13 cellular contexts compared by ENCODE assay signal in genomic region chr5:124707516-124707915, GRCh38. TPM values are rescaled to one million over a fixed set of nuclear protein-coding genes. Genes with fewer than 3 reads are reported as not detected.
DNase-seq lines count a peak whose midpoint lies in the region; ATAC-seq, FAIRE-seq and TF ChIP-seq lines count a peak whose summit lies in the region.
"Had no signal": no experiment of that assay in that cellular context is flagged by ENCODE, and none has a peak within 500 bp of the region (broad histone marks: within the 10 kb centered on the region; RNA-seq: fewer than 3 reads in every experiment).

No MANE protein-coding gene starts in this region.

- peaks cover 25 to 49% of the 10 kb centered on the region in 2 experiments for H3K79me1 ChIP-seq in IMR-90 (ENCODE audit: low read depth in 1 of 2, low read length in 2 of 2)

- no peak overlapping the region for H3K9ac ChIP-seq in IMR-90 (ENCODE audit: low read depth, low read length)

- in situ Hi-C loops in IMR-90 (cut with MboI; ENCODE audit: low sequenced_read_pairs), result no loop called here

- H3K27me3 ChIP-seq in BE2C (no peaks in the 10 kb centered on the region), IMR-90 (ENCODE audit: control insufficient read depth, insufficient read depth, low read length) (no peaks in the 10 kb centered on the region)
- H3K27me3 ChIP-seq: tibial artery had no signal

- peaks cover 13% of the 10 kb centered on the region for H3K4me1 ChIP-seq in BE2C
- peaks cover 9% of the 10 kb centered on the region; the same call in 1 of the 2 replicates for H3K4me1 ChIP-seq in IMR-90 (ENCODE audit: control insufficient read depth, insufficient read depth, low read length)

- no TSS peak for BruUV-seq in IMR-90 (replicated peaks; lab: Mats Ljungman, UMichigan)

- TF ChIP-seq RAD21 in IMR-90 (IDR thresholded peaks at IDR 0.05; ENCODE audit: low read length), result no peak

- H3K27me3 Mint-ChIP-seq in memory B cell, result no peaks in the 10 kb centered on the region

- no peak overlapping the region for H2BK20ac ChIP-seq in IMR-90 (ENCODE audit: low read depth, low read length)

- POLR2A ChIA-PET in IMR-90 (lab: Charles Lee; ENCODE audit: unreplicated experiment), result no interaction called here

- 0 out of 2 replicates have a peak overlapping the region, but pooled peaks have one; percentile 11 for H3K14ac ChIP-seq in IMR-90 (replicated peaks; ENCODE audit: low read depth, low read length)

- no peak overlapping the region; the same call in 1 of the 2 replicates for H3K23ac ChIP-seq in IMR-90 (ENCODE audit: low read depth, low read length)

- no peak overlapping the region for H3K56ac ChIP-seq in IMR-90 (ENCODE audit: extremely low read depth, insufficient read depth, low read length)

- H3K4me3 ChIP-seq in BE2C (ENCODE audit: low read depth, low read length), result peak overlapping the region; percentile 42
- no peak overlapping the region for H3K4me3 ChIP-seq in IMR-90 (ENCODE audit: insufficient read depth, low read depth, low read length)
- H3K4me3 ChIP-seq: tibial artery had no signal

- H2AK5ac ChIP-seq in IMR-90 (ENCODE audit: low read depth, low read length), result peak overlapping the region; percentile 61; the same call in 1 of the 2 replicates

- peaks cover 49% of the 10 kb centered on the region for H3K4me1 Mint-ChIP-seq in memory B cell

- 0 out of 2 replicates have a peak overlapping the region, but pooled peaks have one; percentile 8 for H3K4ac ChIP-seq in IMR-90 (ENCODE audit: low read depth, low read length)

- no peak overlapping the region for H2BK120ac ChIP-seq in IMR-90 (ENCODE audit: low read depth, low read length)

- no peak for TF ChIP-seq POLR2A in IMR-90 (IDR thresholded peaks at IDR 0.05; ENCODE audit: low read depth, low read length)

- H2AK9ac ChIP-seq in IMR-90 (replicated peaks; ENCODE audit: low read depth, low read length, poor library complexity), result no peak overlapping the region

- dilution Hi-C loops in IMR-90 (cut with HindIII; ENCODE audit: low sequenced_read_pairs, unreplicated experiment), result no loop called here

- H3K27ac ChIP-seq in IMR-90 (ENCODE audit: insufficient read depth, low read length), result no peak overlapping the region
- H3K27ac ChIP-seq: tibial artery had no signal

- H3K4me2 ChIP-seq in IMR-90 (ENCODE audit: low read depth, low read length), result no peak overlapping the region

- H4K5ac ChIP-seq in IMR-90 (ENCODE audit: low read depth, low read length), result no peak overlapping the region

- no peak overlapping the region for H2BK5ac ChIP-seq in IMR-90 (ENCODE audit: low read depth, low read length, poor library complexity, severe bottlenecking)

- H3K4me3 Mint-ChIP-seq in memory B cell, result peak overlapping the region; percentile 72

- no peak overlapping the region for H4K8ac ChIP-seq in IMR-90 (ENCODE audit: low read depth in 2 of 2, low read length in 2 of 2)

- FAIRE-seq in GM19239 (lab: Jason Lieb, UNC) (peak; percentile 54), frontal cortex (lab: Jason Lieb, UNC) (no peak)

- ATAC-seq in IMR-90 (ENCODE audit: low read depth), result no peak
- ATAC-seq in memory B cell (ENCODE audit: low read depth), result peak; percentile 78
- ATAC-seq in GM19324 (IDR thresholded peaks at IDR 0.05; ENCODE audit: low FRiP score, unreplicated experiment), result no peak
- ATAC-seq in HG03280 (IDR thresholded peaks at IDR 0.05; ENCODE audit: unreplicated experiment), result no peak
- ATAC-seq: activated CD4-positive, CD25-positive, alpha-beta regulatory T cell treated with anti-CD3 and anti-CD28 coated beads, Interleukin-2, amount 50 U/mL, for 24 hours; naive thymus-derived CD8-positive, alpha-beta T cell had no signal

- no peak for TF ChIP-seq CTCF in BE2C (IDR thresholded peaks at IDR 0.05; ENCODE audit: low read depth, low read length)
- TF ChIP-seq CTCF in IMR-90 (conservative IDR thresholded peaks at IDR 0.05; ENCODE audit: low read depth, low read length), result no peak

- H3K9me3 ChIP-seq in BE2C (no peaks in the 10 kb centered on the region), IMR-90 (ENCODE audit: control insufficient read depth, insufficient read depth, low read length) (no peaks in the 10 kb centered on the region)
- H3K9me3 ChIP-seq: tibial artery had no signal

- CTCF ChIA-PET in IMR-90 (lab: Yijun Ruan, JAX), result interaction anchor here (1.2 to 1.4 kb wide), 2 partner anchors 30 to 32 kb away, joined by 3 to 4 read pairs; no protein-coding TSS in a partner anchor

- intact Hi-C loops in IMR-90 (cut with micrococcal nuclease), result no loop called here

- peak overlapping the region; percentile 88 for H3K27ac Mint-ChIP-seq in memory B cell
- H3K27ac Mint-ChIP-seq: naive thymus-derived CD8-positive, alpha-beta T cell had no signal

- H3K18ac ChIP-seq in IMR-90 (ENCODE audit: low read depth, low read length), result no peak overlapping the region

- H3K9me3 Mint-ChIP-seq in memory B cell, result no peaks in the 10 kb centered on the region
- H3K9me3 Mint-ChIP-seq: naive thymus-derived CD8-positive, alpha-beta T cell had no signal

- H3K36me3 ChIP-seq in BE2C, result no peaks in the 10 kb centered on the region
- peaks cover 3% of the 10 kb centered on the region; the same call in 1 of the 2 replicates for H3K36me3 ChIP-seq in IMR-90 (ENCODE audit: control insufficient read depth, insufficient read depth, low read length)
- H3K36me3 ChIP-seq: tibial artery had no signal

- H4K20me1 ChIP-seq in IMR-90 (ENCODE audit: insufficient read depth, low read length), result 0 out of 2 replicates have a peak, but pooled peaks cover 12% of the 10 kb centered on the region

- no peak for DNase-seq in BE2C
- no peak for DNase-seq in GM19239 (ENCODE audit: insufficient read length, low spot score)
- no peak for DNase-seq in IMR-90
- DNase-seq in memory B cell (ENCODE audit: low spot score in 2 of 2), result peak; percentile 18 to 57
- no peak for DNase-seq in frontal cortex (ENCODE audit: low spot score in 2 of 2)
- DNase-seq in activated effector memory CD4-positive, alpha-beta T cell treated with anti-CD3 and anti-CD28 coated beads, Interleukin-2, amount 50 U/mL, for 16 hours, result no peak
- DNase-seq: activated effector memory CD4-positive, alpha-beta T cell treated with Interleukin-2 at 50 U/mL for 16 hours; hippocampal formation; naive thymus-derived CD8-positive, alpha-beta T cell; tibial artery had no signal

- H3K9me1 ChIP-seq in IMR-90 (ENCODE audit: insufficient read depth, low read length), result peaks cover 8% of the 10 kb centered on the region; the same call in 1 of the 2 replicates

- WGBS in IMR-90 (ENCODE audit: extremely low coverage in 2 of 2, insufficient read length in 1 of 2), 2 experiments, result 92% methylated on average over 2 of the region's 6 CpGs; no CpG with 5 or more reads in 1 of the 2 experiments

- no peak overlapping the region for H4K91ac ChIP-seq in IMR-90 (ENCODE audit: insufficient read depth, low read depth, low read length)

- peaks cover 2% of the 10 kb centered on the region for H3K36me3 Mint-ChIP-seq in memory B cell
- H3K36me3 Mint-ChIP-seq: naive thymus-derived CD8-positive, alpha-beta T cell had no signal

- H2AFZ ChIP-seq in IMR-90 (replicated peaks; ENCODE audit: low read length, poor library complexity), result no peak overlapping the region

- 0 out of 3 replicates have a peak overlapping the region, but pooled peaks have one; percentile 43 for H2BK15ac ChIP-seq in IMR-90 (ENCODE audit: low read depth, low read length)

TF ChIP-seq in IMR-90, 13 proteins besides CTCF, POLR2A, EP300 and RAD21:
- TF ChIP-seq BHLHE40 (IDR thresholded peaks at IDR 0.05; ENCODE audit: low read depth, low read length) (no peak), MAFK (IDR thresholded peaks at IDR 0.05; ENCODE audit: low read depth, low read length) (no peak), NFE2L2 (IDR thresholded peaks at IDR 0.05; ENCODE audit: low read depth, low read length) (no peak), MXI1 (IDR thresholded peaks at IDR 0.05; ENCODE audit: borderline replicate concordance, low read depth, low read length) (no peak), RFX5 (IDR thresholded peaks at IDR 0.05; ENCODE audit: low read depth, low read length) (no peak), FOS (IDR thresholded peaks at IDR 0.05; ENCODE audit: low read depth, low read length) (no peak), CHD1 (IDR thresholded peaks at IDR 0.05; ENCODE audit: low read depth, low read length) (no peak), MAZ (IDR thresholded peaks at IDR 0.05; ENCODE audit: borderline replicate concordance, low read depth, low read length) (no peak), RCOR1 (IDR thresholded peaks at IDR 0.05; ENCODE audit: insufficient replicate concordance, low read length) (no peak), ELK1 (IDR thresholded peaks at IDR 0.05; ENCODE audit: borderline replicate concordance, low read depth, low read length) (no peak), SMC3 (IDR thresholded peaks at IDR 0.05; ENCODE audit: low read depth, low read length) (no peak), USF2 (IDR thresholded peaks at IDR 0.05; ENCODE audit: low read depth, low read length) (no peak)
TF ChIP-seq in IMR-90: peak in this region for 0.

RNA-seq across cellular contexts. Expression of gene ZNF608, which starts 38.9 kb away (rescaled TPM):
- 70.5 TPM for polyA plus RNA-seq in BE2C (2012; ENCODE audit: insufficient read depth, insufficient read length, low read depth)
- total RNA-seq in IMR-90 (2012; rRNA removed) (15.1 and 16.4 TPM in 2 replicates), frontal cortex (106 TPM)
- polyA plus RNA-seq in IMR-90 (2012; rRNA removed), result 9.8 TPM in 2 replicates
- 2.7 and 5.9 TPM in 2 replicates for polyA plus RNA-seq in IMR-90 (2012; cell fraction: cytosol; rRNA removed)
- polyA plus RNA-seq in IMR-90 (2012; cell fraction: nucleus; rRNA removed; ENCODE audit: low replicate concordance), result 10.3 and 27.2 TPM in 2 replicates
- polyA plus RNA-seq: naive thymus-derived CD8-positive, alpha-beta T cell had no signal

Comparison
In these comparisons a context has a peak if more than half of its experiments do, and no peak if none do; other contexts are left out.
1. DNase-seq: peak in memory B cell (2 of 2); none in BE2C (single experiment), GM19239 (single experiment), IMR-90 (single experiment), frontal cortex (0 of 2) and activated effector memory CD4-positive, alpha-beta T cell treated with anti-CD3 and anti-CD28 coated beads, Interleukin-2, amount 50 U/mL, for 16 hours (single experiment).